Comparison of ENCODE assay signal across 12 cellular contexts in the genomic region with DNA sequence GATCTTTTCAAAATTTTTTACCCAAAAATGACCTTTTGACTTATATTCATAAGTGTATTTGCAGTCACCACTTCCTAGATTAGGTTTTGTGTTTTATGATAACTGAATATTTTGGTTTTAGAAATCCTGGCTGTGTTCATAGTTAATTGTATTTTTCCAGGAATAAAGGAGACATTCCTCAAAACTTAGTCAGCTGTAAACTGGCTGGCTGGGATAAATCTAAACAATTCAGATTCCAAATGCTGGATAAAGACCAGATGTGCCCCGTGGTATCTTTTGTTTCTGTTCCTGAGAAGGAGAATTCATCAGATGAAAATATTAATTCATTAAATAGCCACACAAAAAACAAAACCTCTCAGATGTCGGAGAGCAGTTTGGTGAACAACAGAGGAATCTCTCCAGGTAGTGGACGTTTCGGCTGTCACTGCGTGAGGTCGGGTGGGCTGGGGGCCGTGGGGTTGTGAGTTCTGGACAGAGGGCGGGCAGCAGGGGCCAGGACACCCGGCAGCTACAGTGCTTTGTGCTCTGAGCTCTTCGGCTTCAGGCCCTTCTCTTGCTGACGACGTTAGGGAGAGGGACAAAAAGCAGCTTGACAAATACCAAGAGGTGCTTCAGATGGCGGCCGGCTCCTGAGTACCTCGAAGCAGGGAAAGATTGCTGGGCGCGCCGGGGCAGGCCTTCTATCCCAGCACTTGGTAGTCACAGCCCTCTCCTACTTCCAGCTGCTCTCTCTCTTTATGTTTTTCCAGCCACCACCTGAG. TPM values are rescaled to one million over a fixed set of nuclear protein-coding genes. Genes with fewer than 3 reads are reported as not detected.
A peak's percentile ranks its signal among the peaks of the same experiment; 100 is the strongest.
DNase-seq lines count a peak whose midpoint lies in the region; ATAC-seq and TF ChIP-seq lines count a peak whose summit lies in the region.
"Had no signal": no experiment of that assay in that cellular context is flagged by ENCODE, and none has a peak within 500 bp of the region (broad histone marks: within the 10 kb centered on the region; RNA-seq: fewer than 3 reads in every experiment).

No MANE protein-coding gene starts in this region.

- H3K9me3 Mint-ChIP-seq in HFFc6 = no peaks in the 10 kb centered on the region

- peak overlapping the region; percentile 85 for H3K27ac Mint-ChIP-seq in HFFc6

- TF ChIP-seq CTCF in HFFc6 (IDR thresholded peaks at IDR 0.05) (no peak), thoracic aorta (IDR thresholded peaks at IDR 0.05) (no peak)

- H3K27me3 ChIP-seq in adipocyte (replicated peaks; ENCODE audit: control insufficient read depth, insufficient read depth, low read length) (peaks cover 6% of the 10 kb centered on the region), thoracic aorta (replicated peaks; ENCODE audit: insufficient read depth) (no peaks in the 10 kb centered on the region)
- H3K27me3 ChIP-seq: colonic mucosa had no signal

- ATAC-seq in thoracic aorta (ENCODE audit: insufficient number of reproducible peaks, low FRiP score, low read depth) = peak; percentile 58
- ATAC-seq in GM19395 (IDR thresholded peaks at IDR 0.05; ENCODE audit: unreplicated experiment) = no peak
- no peak for ATAC-seq in GM18858 (IDR thresholded peaks at IDR 0.05; ENCODE audit: unreplicated experiment)
- ATAC-seq in GM18873 (IDR thresholded peaks at IDR 0.05; ENCODE audit: low FRiP score, unreplicated experiment) = no peak
- no peak for ATAC-seq in GM19328 (IDR thresholded peaks at IDR 0.05; ENCODE audit: unreplicated experiment)

- H3K4me3 Mint-ChIP-seq in HFFc6 = peak overlapping the region; percentile 86

- peaks cover 2% of the 10 kb centered on the region for H3K27me3 Mint-ChIP-seq in HFFc6 (ENCODE audit: insufficient read depth)

- DNase-seq in HFFc6 = peak; percentile 74
- DNase-seq in adipocyte (ENCODE audit: low read depth) = peak; percentile 88
- DNase-seq in iPS-NIHi11 (ENCODE audit: low spot score) = peak; percentile 7
- DNase-seq in thoracic aorta (ENCODE audit: low spot score) = no peak
- DNase-seq: colonic mucosa; kidney; NCI-H1048; stimulated activated naive CD4-positive, alpha-beta T cell treated with Interleukin-2 at 50 U/mL for 16 hours had no signal

- H3K36me3 ChIP-seq in adipocyte (ENCODE audit: control insufficient read depth, insufficient read depth, low read length, severe bottlenecking) (no peaks in the 10 kb centered on the region), thoracic aorta (no peaks in the 10 kb centered on the region)
- H3K36me3 ChIP-seq: colonic mucosa had no signal

- no peaks in the 10 kb centered on the region for H3K36me3 Mint-ChIP-seq in HFFc6 (ENCODE audit: low read depth)

- H3K9ac ChIP-seq in adipocyte (ENCODE audit: low read length) = peak overlapping the region; percentile 56

- peaks cover 58% of the 10 kb centered on the region for H3K4me1 Mint-ChIP-seq in HFFc6 (ENCODE audit: low read depth)

- H3K9me3 ChIP-seq in adipocyte (ENCODE audit: control insufficient read depth, low read length) (no peaks in the 10 kb centered on the region), thoracic aorta (no peaks in the 10 kb centered on the region)
- H3K9me3 ChIP-seq: colonic mucosa had no signal

- peak overlapping the region; percentile 83 to 86 for H3K27ac ChIP-seq in thoracic aorta
- H3K27ac ChIP-seq: colonic mucosa had no signal

- H3K4me3 ChIP-seq in adipocyte (ENCODE audit: low read length) = peak overlapping the region; percentile 40
- peak overlapping the region; percentile 63 for H3K4me3 ChIP-seq in thoracic aorta
- H3K4me3 ChIP-seq: colonic mucosa had no signal

- H3K4me1 ChIP-seq in adipocyte (ENCODE audit: control insufficient read depth, insufficient read depth, low read length) = peaks cover 18% of the 10 kb centered on the region
- peaks cover 13 to 63% of the 10 kb centered on the region in 2 donors for H3K4me1 ChIP-seq in thoracic aorta (ENCODE audit: control insufficient read depth in 1 of 2, low read depth in 2 of 2)
- H3K4me1 ChIP-seq: colonic mucosa had no signal

RNA-seq across cellular contexts. Expression of gene MOV10L1, which starts 24.6 kb away (rescaled TPM):
- total RNA-seq in HFFc6 (2021; fragmentation: NEBNext Ultra II Directional; extraction: Animal tissue kit (Norgen Biotek cat#: 25700)) = 1 to 10 TPM in 1 of 6 experiments, under 1 TPM in 5; 0.09 to 1.3 (median 0.26) TPM
- total RNA-seq in thoracic aorta = 1 to 10 TPM; 4.6 to 7.4 TPM

RNA-seq across cellular contexts. Expression of gene MLC1, which starts 29.2 kb away (rescaled TPM):
- total RNA-seq in HFFc6 (2021; fragmentation: NEBNext Ultra II Directional; extraction: Animal tissue kit (Norgen Biotek cat#: 25700)) = not detected
- 1 to 10 TPM; 1.6 to 4.3 TPM for total RNA-seq in thoracic aorta
- total RNA-seq: colonic mucosa had no signal

RNA-seq across cellular contexts. Expression of gene PANX2, which starts 56.1 kb away (rescaled TPM):
- total RNA-seq in HFFc6 (2021; fragmentation: NEBNext Ultra II Directional; extraction: Animal tissue kit (Norgen Biotek cat#: 25700)) = 1 to 10 TPM; 1.2 to 2.3 (median 1.3) TPM
- total RNA-seq in thoracic aorta = 1 to 10 TPM; 2.5 to 4.1 TPM
- total RNA-seq: colonic mucosa had no signal

RNA-seq across cellular contexts. Expression of gene TTLL8, which starts 56.3 kb away (rescaled TPM):
- not detected for total RNA-seq in HFFc6 (2021; fragmentation: NEBNext Ultra II Directional; extraction: Animal tissue kit (Norgen Biotek cat#: 25700))
- total RNA-seq in thoracic aorta = not detected
- total RNA-seq: colonic mucosa, kidney had no signal
